In genomic region chr14:103563844-103564243, GRCh38 we compare ENCODE assay signal across 8 cellular contexts. TPM values are rescaled to one million over a fixed set of nuclear protein-coding genes. Genes with fewer than 3 reads are reported as not detected.
DNase-seq lines count a peak whose midpoint lies in the region; ATAC-seq and TF ChIP-seq lines count a peak whose summit lies in the region.
"Not testable (repeated sequence)": the region's sequence is repeated elsewhere in the genome, so short reads cannot be mapped to it uniquely, and the experiment has no call there.

No MANE protein-coding gene starts in this region.

- H3K4me1 ChIP-seq in HEK293 (ENCODE audit: control insufficient read depth, insufficient read depth, low read length), result peaks cover 19% of the 10 kb centered on the region
- H3K4me1 ChIP-seq in SJCRH30; iPS-15b (ENCODE audit: control insufficient read depth, insufficient read depth, low read length): not testable (repeated sequence)

- not testable (repeated sequence) for H3K27me3 ChIP-seq in SJCRH30; iPS-15b (ENCODE audit: control insufficient read depth, insufficient read depth, low read length)

- CTCF ChIA-PET in HEK293 (lab: Yijun Ruan, JAX), result interaction anchor here (1.6 kb wide), 1 partner anchor 17 kb away, joined by 4 read pairs; no protein-coding TSS in a partner anchor

- peak overlapping the region; percentile 94 for H3K4me3 Mint-ChIP-seq in activated naive CD4-positive, alpha-beta T cell treated with anti-CD3 and anti-CD28 coated beads, Interleukin-2, amount 50 U/mL, for 24 hours
- H3K4me3 Mint-ChIP-seq in effector memory CD8-positive, alpha-beta T cell, result peak overlapping the region; percentile 95 to 98
- H3K4me3 Mint-ChIP-seq in nephron, result peak overlapping the region; percentile 94 to 99 (median 99)
- H3K4me3 Mint-ChIP-seq in stimulated activated memory B cell treated with anti-CD40 and anti-IgM and Interleukin-4, amounts not matched to agents 10 μg/mL and 1 μg/mL and 100 μg/mL, for 72 hours, result peak overlapping the region; percentile 91

- peak overlapping the region; percentile 88 for H3K4me3 ChIP-seq in AG09309 (ENCODE audit: control insufficient read depth, low read depth, low read length)
- peak overlapping the region; percentile 100 for H3K4me3 ChIP-seq in HEK293 (ENCODE audit: low read depth, low read length)
- H3K4me3 ChIP-seq in SJCRH30, result peak overlapping the region; percentile 94
- H3K4me3 ChIP-seq in iPS-15b (ENCODE audit: low read depth, low read length), result peak overlapping the region; percentile 90

- H3K36me3 Mint-ChIP-seq in activated naive CD4-positive, alpha-beta T cell treated with anti-CD3 and anti-CD28 coated beads, Interleukin-2, amount 50 U/mL, for 24 hours, result peaks cover 10% of the 10 kb centered on the region
- H3K36me3 Mint-ChIP-seq in effector memory CD8-positive, alpha-beta T cell (ENCODE audit: insufficient read depth), result peaks cover 36% of the 10 kb centered on the region
- peaks cover 28% of the 10 kb centered on the region for H3K36me3 Mint-ChIP-seq in nephron (ENCODE audit: low read depth)
- H3K36me3 Mint-ChIP-seq in stimulated activated memory B cell treated with anti-CD40 and anti-IgM and Interleukin-4, amounts not matched to agents 10 μg/mL and 1 μg/mL and 100 μg/mL, for 72 hours, result not testable (repeated sequence)

- H3K9me3 ChIP-seq in HEK293 (ENCODE audit: control insufficient read depth, insufficient read depth, low read depth, low read length); SJCRH30 (replicated peaks); iPS-15b (ENCODE audit: control insufficient read depth, insufficient read depth, low read length): not testable (repeated sequence)

- 0 out of 2 replicates have a peak overlapping the region, but pooled peaks have one; percentile 96 for H3K27ac ChIP-seq in HEK293 (ENCODE audit: extremely low read depth, low read depth, low read length)
- H3K27ac ChIP-seq in SJCRH30, result not testable (repeated sequence)

- TF ChIP-seq CTCF in AG09309 (IDR thresholded peaks at IDR 0.05; ENCODE audit: control insufficient read depth, insufficient read depth, low read depth, low read length, missing control alignments); HEK293 (tag by site-specific recombination; IDR thresholded peaks at IDR 0.05); nephron (IDR thresholded peaks at IDR 0.05; ENCODE audit: unreplicated experiment in 3 of 3): not testable (repeated sequence)

- DNase-seq in AG09309 (ENCODE audit: low read depth); SJCRH30; effector memory CD8-positive, alpha-beta T cell: not testable (repeated sequence)

- H3K36me3 ChIP-seq in HEK293 (ENCODE audit: control insufficient read depth in 2 of 2, insufficient read depth in 1 of 2, low read length in 2 of 2) (peaks cover 12 to 19% of the 10 kb centered on the region in 2 experiments), SJCRH30 (peaks cover 20% of the 10 kb centered on the region)
- not testable (repeated sequence) for H3K36me3 ChIP-seq in iPS-15b (ENCODE audit: control insufficient read depth, insufficient read depth, low read length)

- not testable (repeated sequence) for H3K27me3 Mint-ChIP-seq in activated naive CD4-positive, alpha-beta T cell treated with anti-CD3 and anti-CD28 coated beads, Interleukin-2, amount 50 U/mL, for 24 hours; effector memory CD8-positive, alpha-beta T cell; nephron (ENCODE audit: low read depth); stimulated activated memory B cell treated with anti-CD40 and anti-IgM and Interleukin-4, amounts not matched to agents 10 μg/mL and 1 μg/mL and 100 μg/mL, for 72 hours

- H3K9ac ChIP-seq in iPS-15b (ENCODE audit: low read depth, low read length), result not testable (repeated sequence)

- POLR2A ChIA-PET in HEK293 (lab: Yijun Ruan, JAX), result not testable (repeated sequence)

- not testable (repeated sequence) for H3K27ac Mint-ChIP-seq in activated naive CD4-positive, alpha-beta T cell treated with anti-CD3 and anti-CD28 coated beads, Interleukin-2, amount 50 U/mL, for 24 hours
- H3K27ac Mint-ChIP-seq in effector memory CD8-positive, alpha-beta T cell, result peak overlapping the region in 1 of 2 donors; percentile 94
- H3K27ac Mint-ChIP-seq in nephron, result peak overlapping the region; percentile 96 to 99 (median 98)
- H3K27ac Mint-ChIP-seq in stimulated activated memory B cell treated with anti-CD40 and anti-IgM and Interleukin-4, amounts not matched to agents 10 μg/mL and 1 μg/mL and 100 μg/mL, for 72 hours, result peak overlapping the region; percentile 94

- peaks cover 62% of the 10 kb centered on the region for H3K4me1 Mint-ChIP-seq in activated naive CD4-positive, alpha-beta T cell treated with anti-CD3 and anti-CD28 coated beads, Interleukin-2, amount 50 U/mL, for 24 hours
- peaks cover 36 to 37% of the 10 kb centered on the region in 2 donors for H3K4me1 Mint-ChIP-seq in effector memory CD8-positive, alpha-beta T cell (ENCODE audit: low read depth in 2 of 2)
- H3K4me1 Mint-ChIP-seq in nephron, result peaks cover 40% of the 10 kb centered on the region
- H3K4me1 Mint-ChIP-seq in stimulated activated memory B cell treated with anti-CD40 and anti-IgM and Interleukin-4, amounts not matched to agents 10 μg/mL and 1 μg/mL and 100 μg/mL, for 72 hours, result peaks cover 58% of the 10 kb centered on the region

- ATAC-seq in effector memory CD8-positive, alpha-beta T cell (replicated peaks); stimulated activated memory B cell treated with anti-CD40 and anti-IgM and Interleukin-4, amounts not matched to agents 10 μg/mL and 1 μg/mL and 100 μg/mL, for 72 hours: not testable (repeated sequence)

- H3K9me3 Mint-ChIP-seq in activated naive CD4-positive, alpha-beta T cell treated with anti-CD3 and anti-CD28 coated beads, Interleukin-2, amount 50 U/mL, for 24 hours; effector memory CD8-positive, alpha-beta T cell; nephron; stimulated activated memory B cell treated with anti-CD40 and anti-IgM and Interleukin-4, amounts not matched to agents 10 μg/mL and 1 μg/mL and 100 μg/mL, for 72 hours: not testable (repeated sequence)

RNA-seq across cellular contexts. Expression of gene COA8, which starts 1.1 kb away (rescaled TPM):
- total RNA-seq in SJCRH30 (2014; rRNA removed; shearing (Covaris generic)), result 43.0 and 47.2 TPM in 2 replicates

RNA-seq across cellular contexts. Expression of gene BAG5, which starts 1.4 kb away (rescaled TPM):
- 43.7 and 45.9 TPM in 2 replicates for total RNA-seq in SJCRH30 (2014; rRNA removed; shearing (Covaris generic))

RNA-seq across cellular contexts. Expression of gene TRMT61A, which starts 34.8 kb away (rescaled TPM):
- 18.1 and 18.7 TPM in 2 replicates for total RNA-seq in SJCRH30 (2014; rRNA removed; shearing (Covaris generic))

RNA-seq across cellular contexts. Expression of gene CKB, which starts 41.2 kb away (rescaled TPM):
- total RNA-seq in SJCRH30 (2014; rRNA removed; shearing (Covaris generic)), result 66.4 and 84.4 TPM in 2 replicates
